1 cellular context compared by ENCODE assay signal in genomic region chr15:63888823-63889222, GRCh38.
TF ChIP-seq lines count a peak whose summit lies in the region.

No MANE protein-coding gene starts in this region.

TF ChIP-seq in K562, 482 proteins besides CTCF, POLR2A, EP300 and RAD21:
- TF ChIP-seq ZFP36 (IDR thresholded peaks at IDR 0.05; ENCODE audit: low read depth, low read length, partially characterized antibody) (peak; percentile 93), TOE1 (IDR thresholded peaks at IDR 0.05; ENCODE audit: borderline replicate concordance) (peak; percentile 40; the same call in 1 of the 2 replicates), TOE1 (CRISPR knock-in tag; IDR thresholded peaks at IDR 0.05; ENCODE audit: borderline replicate concordance, low read depth) (no peak), BRD9 (IDR thresholded peaks at IDR 0.05; ENCODE audit: low read depth, partially characterized antibody) (peak; percentile 44), NONO (IDR thresholded peaks at IDR 0.05; ENCODE audit: low read depth in 2 of 2, low read length in 1 of 2) (no peak), RBM25 (IDR thresholded peaks at IDR 0.05; ENCODE audit: low read depth, low read length, severe bottlenecking) (peak; percentile 96), CBX8 (IDR thresholded peaks at IDR 0.05; ENCODE audit: borderline replicate concordance, extremely low read depth, low read depth, low read length, poor library complexity, severe bottlenecking) (no peak), BCOR (IDR thresholded peaks at IDR 0.05) (peak; percentile 89), SMARCA5 (IDR thresholded peaks at IDR 0.05) (peak; percentile 83), ZNF384 (IDR thresholded peaks at IDR 0.05; ENCODE audit: low read depth, low read length) (no peak), RCOR1 (IDR thresholded peaks at IDR 0.05; ENCODE audit: borderline replicate concordance in 1 of 2, low read depth in 2 of 2, low read length in 2 of 2) (0 out of 4 replicates have a peak, but pooled peaks of 1 of the 2 experiments have one; percentile 47), RAD51 (IDR thresholded peaks at IDR 0.05; ENCODE audit: borderline replicate concordance, low read depth) (peak; percentile 52; the same call in 1 of the 2 replicates), SMAD4 (CRISPR knock-in tag; conservative IDR thresholded peaks at IDR 0.05) (no peak), PHB (CRISPR knock-in tag; IDR thresholded peaks at IDR 0.05) (no peak), USF2 (CRISPR knock-in tag; IDR thresholded peaks at IDR 0.05) (0 out of 2 replicates have a peak, but pooled peaks have one; percentile 43), SMAD2 (IDR thresholded peaks at IDR 0.05; ENCODE audit: low read depth, low read length) (no peak), E2F4 (CRISPR knock-in tag; IDR thresholded peaks at IDR 0.05; ENCODE audit: low read depth) (no peak), DACH1 (IDR thresholded peaks at IDR 0.05; ENCODE audit: partially characterized antibody) (peak; percentile 62), CBFA2T2 (conservative IDR thresholded peaks at IDR 0.05) (0 out of 2 replicates have a peak, but pooled peaks have one; percentile 34), ZNF57 (CRISPR knock-in tag; IDR thresholded peaks at IDR 0.05) (no peak), TFE3 (CRISPR knock-in tag; IDR thresholded peaks at IDR 0.05) (peak; percentile 55), ELK1 (CRISPR knock-in tag; IDR thresholded peaks at IDR 0.05) (no peak), CBFA2T3 (IDR thresholded peaks at IDR 0.05) (peak; percentile 56), KDM1A (IDR thresholded peaks at IDR 0.05) (peak; percentile 65 to 73; a peak in 3 of 4 replicates), PTBP1 (IDR thresholded peaks at IDR 0.05; ENCODE audit: low read depth, low read length) (0 out of 2 replicates have a peak, but pooled peaks have one; percentile 75)
TF ChIP-seq in K562: peak in this region for 15.
